In genomic region chr11:22711880-22712279, GRCh38 we compare ENCODE assay signal across 19 cellular contexts. TPM values are rescaled to one million over a fixed set of nuclear protein-coding genes. Genes with fewer than 3 reads are reported as not detected.
DNase-seq lines count a peak whose midpoint lies in the region; ATAC-seq and TF ChIP-seq lines count a peak whose summit lies in the region.
"Had no signal": no experiment of that assay in that cellular context is flagged by ENCODE, and none has a peak within 500 bp of the region (broad histone marks: within the 10 kb centered on the region; RNA-seq: fewer than 3 reads in every experiment).

No MANE protein-coding gene starts in this region.

- no peaks in the 10 kb centered on the region for H3K36me3 Mint-ChIP-seq in activated T-helper 17 cell treated with anti-CD3 and anti-CD28 coated beads, Interleukin-2, amount 50 U/mL, for 72 hours (ENCODE audit: low read depth)
- H3K36me3 Mint-ChIP-seq: activated naive CD8-positive, alpha-beta T cell treated with anti-CD3 and anti-CD28 coated beads, Interleukin-2, amount 10 ng/mL, durations not matched to agents 7 days and 5 days; CD4-positive, alpha-beta memory T cell; natural killer cell treated with Interleukin-12 subunit alpha and Interleukin-12 subunit beta and Interleukin-15 and Interleukin-18, amount 100 ng/mL, for 72 hours had no signal

- intact Hi-C loops in left ventricle myocardium superior (cut with micrococcal nuclease): no loop called here
- intact Hi-C loops in cardiac septum (cut with DNase I): no loop called here
- intact Hi-C loops in PC-9 (cut with micrococcal nuclease; ENCODE audit: unreplicated experiment): no loop called here

- no peak overlapping the region for H3K27ac Mint-ChIP-seq in activated T-helper 17 cell treated with anti-CD3 and anti-CD28 coated beads, Interleukin-2, amount 50 U/mL, for 72 hours
- H3K27ac Mint-ChIP-seq: activated naive CD8-positive, alpha-beta T cell treated with anti-CD3 and anti-CD28 coated beads, Interleukin-2, amount 10 ng/mL, durations not matched to agents 7 days and 5 days; H9; natural killer cell treated with Interleukin-12 subunit alpha and Interleukin-12 subunit beta and Interleukin-15 and Interleukin-18, amount 100 ng/mL, for 72 hours had no signal

- H3K9me3 Mint-ChIP-seq in activated T-helper 17 cell treated with anti-CD3 and anti-CD28 coated beads, Interleukin-2, amount 50 U/mL, for 72 hours: peaks cover 14% of the 10 kb centered on the region

- H3K4me3 ChIP-seq in PC-9 (no peak overlapping the region), MM.1S (ENCODE audit: low read length) (no peak overlapping the region)
- H3K4me3 ChIP-seq: tibial artery had no signal

- H3K4me1 ChIP-seq in PC-9 (replicated peaks; ENCODE audit: insufficient read depth) (no peaks in the 10 kb centered on the region), MM.1S (ENCODE audit: low read length) (no peaks in the 10 kb centered on the region; the same call in 1 of the 2 replicates)
- H3K4me1 ChIP-seq: tibial artery had no signal

- no peaks in the 10 kb centered on the region for H3K4me1 Mint-ChIP-seq in activated T-helper 17 cell treated with anti-CD3 and anti-CD28 coated beads, Interleukin-2, amount 50 U/mL, for 72 hours
- H3K4me1 Mint-ChIP-seq: CD4-positive, alpha-beta memory T cell; H9 had no signal

- peak; percentile 38 for DNase-seq in left ventricle myocardium superior
- no peak for DNase-seq in cardiac septum (ENCODE audit: low spot score)
- DNase-seq in kidney tubule cell (ENCODE audit: low spot score): peak; percentile 20
- DNase-seq in T1000 (lab: John Stamatoyannopoulos, UW): no peak
- DNase-seq in PC-9: no peak
- no peak for DNase-seq in MM.1S
- DNase-seq: activated naive CD8-positive, alpha-beta T cell treated with anti-CD3 and anti-CD28 coated beads, Interleukin-2, amount 10 ng/mL, durations not matched to agents 7 days and 5 days; CD4-positive, alpha-beta memory T cell; H9; hippocampal formation; KG1; MV-4-11; NCI-H187; NK-92 treated with Interleukin-12 subunit alpha and Interleukin-12 subunit beta, amount 100 ng/mL, for 24 hours; stimulated activated naive CD4-positive, alpha-beta T cell; T-helper 9 cell; tibial artery had no signal

- H3K27me3 ChIP-seq in PC-9 (ENCODE audit: insufficient read depth, low read depth): no peaks in the 10 kb centered on the region
- H3K27me3 ChIP-seq in MM.1S (replicated peaks; ENCODE audit: insufficient read depth, low read length): no peaks in the 10 kb centered on the region
- H3K27me3 ChIP-seq: tibial artery had no signal

- H3K9me3 ChIP-seq in PC-9 (ENCODE audit: insufficient read depth, low read depth) (no peaks in the 10 kb centered on the region), MM.1S (replicated peaks; ENCODE audit: insufficient read depth, low read length) (no peaks in the 10 kb centered on the region)
- H3K9me3 ChIP-seq: tibial artery had no signal

- no TSS peak for BruUV-seq in PC-9 (replicated peaks; lab: Mats Ljungman, UMichigan)

- H3K79me2 ChIP-seq in PC-9 (ENCODE audit: low read depth) (no peaks in the 10 kb centered on the region), MM.1S (ENCODE audit: low read length) (peaks cover 51% of the 10 kb centered on the region)

- no peaks in the 10 kb centered on the region for H3K9me2 ChIP-seq in PC-9 (ENCODE audit: insufficient read depth)
- H3K9me2 ChIP-seq in MM.1S (replicated peaks; ENCODE audit: insufficient read depth, low read length): no peaks in the 10 kb centered on the region

- H3K4me3 Mint-ChIP-seq in activated T-helper 17 cell treated with anti-CD3 and anti-CD28 coated beads, Interleukin-2, amount 50 U/mL, for 72 hours: no peak overlapping the region
- H3K4me3 Mint-ChIP-seq: activated naive CD8-positive, alpha-beta T cell treated with anti-CD3 and anti-CD28 coated beads, Interleukin-2, amount 10 ng/mL, durations not matched to agents 7 days and 5 days; CD4-positive, alpha-beta memory T cell; H9; natural killer cell treated with Interleukin-12 subunit alpha and Interleukin-12 subunit beta and Interleukin-15 and Interleukin-18, amount 100 ng/mL, for 72 hours had no signal

- no peaks in the 10 kb centered on the region for H3F3A ChIP-seq in PC-9 (ENCODE audit: insufficient read depth, low read depth)
- H3F3A ChIP-seq in MM.1S (ENCODE audit: insufficient read depth, low read length): no peaks in the 10 kb centered on the region

- CTCF ChIA-PET in PC-9 (lab: Charles Lee): interaction anchor here (0.6 kb wide), 1 partner anchor 1906 kb away, joined by 3 read pairs; no protein-coding TSS in a partner anchor

- H3K36me3 ChIP-seq in PC-9 (ENCODE audit: low read depth): no peaks in the 10 kb centered on the region
- H3K36me3 ChIP-seq in MM.1S (replicated peaks; ENCODE audit: insufficient read depth, low read length): no peaks in the 10 kb centered on the region
- H3K36me3 ChIP-seq: tibial artery had no signal

- H2AFZ ChIP-seq in PC-9: no peak overlapping the region
- H2AFZ ChIP-seq in MM.1S (ENCODE audit: low read length): no peak overlapping the region

- no peak overlapping the region for H3K9ac ChIP-seq in MM.1S (ENCODE audit: low read length)

- POLR2A ChIA-PET in PC-9 (lab: Charles Lee; ENCODE audit: unreplicated experiment): no interaction called here

- H3K27ac ChIP-seq in PC-9 (no peak overlapping the region), MM.1S (ENCODE audit: low read length) (no peak overlapping the region)
- H3K27ac ChIP-seq: tibial artery had no signal

- H3K27me3 Mint-ChIP-seq in activated T-helper 17 cell treated with anti-CD3 and anti-CD28 coated beads, Interleukin-2, amount 50 U/mL, for 72 hours: peaks cover 12% of the 10 kb centered on the region
- H3K27me3 Mint-ChIP-seq: activated naive CD8-positive, alpha-beta T cell treated with anti-CD3 and anti-CD28 coated beads, Interleukin-2, amount 10 ng/mL, durations not matched to agents 7 days and 5 days had no signal

- no peak for TF ChIP-seq CTCF in PC-9 (conservative IDR thresholded peaks at IDR 0.05)
- TF ChIP-seq CTCF in MM.1S (IDR thresholded peaks at IDR 0.05; ENCODE audit: low read length): no peak

- no peak overlapping the region for H3K4me2 ChIP-seq in PC-9
- no peak overlapping the region for H3K4me2 ChIP-seq in MM.1S (ENCODE audit: low read depth, low read length)

- ATAC-seq in left ventricle myocardium superior: no peak
- peak; percentile 18 for ATAC-seq in activated T-helper 17 cell treated with anti-CD3 and anti-CD28 coated beads, Interleukin-2, amount 50 U/mL, for 72 hours (replicated peaks)
- ATAC-seq: natural killer cell treated with Interleukin-12 subunit alpha and Interleukin-12 subunit beta and Interleukin-15 and Interleukin-18, amount 100 ng/mL, for 72 hours had no signal

- H4K20me1 ChIP-seq in PC-9 (ENCODE audit: insufficient read depth) (no peaks in the 10 kb centered on the region), MM.1S (ENCODE audit: insufficient read depth, low read length) (no peaks in the 10 kb centered on the region)

RNA-seq across cellular contexts. Expression of gene GAS2, which starts 45.5 kb away (rescaled TPM):
- total RNA-seq in left ventricle myocardium superior (13.0 TPM), cardiac septum (14.3 TPM), PC-9 (2021) (2.8 and 3.2 TPM in 2 replicates)
- 1 to 10 TPM; 1.2 to 1.5 TPM for total RNA-seq in activated T-helper 17 cell treated with anti-CD3 and anti-CD28 coated beads, Interleukin-2, amount 50 U/mL, for 72 hours

Comparison
In these comparisons a context has a peak if more than half of its experiments do, and no peak if none do; other contexts are left out.
1. DNase-seq: peak in left ventricle myocardium superior (single experiment) and kidney tubule cell (single experiment); none in cardiac septum (single experiment), T1000 (single experiment), PC-9 (0 of 2) and MM.1S (single experiment).